In genomic region chr9:137272241-137273094, GRCh38 we compare ENCODE assay signal across 31 cellular contexts. TPM values are rescaled to one million over a fixed set of nuclear protein-coding genes. Genes with fewer than 3 reads are reported as not detected.
DNase-seq lines count a peak whose midpoint lies in the region; ATAC-seq and TF ChIP-seq lines count a peak whose summit lies in the region.
"Had no signal": no experiment of that assay in that cellular context is flagged by ENCODE, and none has a peak within 500 bp of the region (broad histone marks: within the 10 kb centered on the region; RNA-seq: fewer than 3 reads in every experiment).

No MANE protein-coding gene starts in this region.

- H3K27me3 Mint-ChIP-seq in osteocyte (ENCODE audit: unreplicated experiment): no peaks in the 10 kb centered on the region
- no peaks in the 10 kb centered on the region for H3K27me3 Mint-ChIP-seq in mesothelial cell of epicardium (ENCODE audit: low read depth)
- H3K27me3 Mint-ChIP-seq: activated CD4-positive, alpha-beta T cell treated with anti-CD3 and anti-CD28 coated beads, Interleukin-2, amount 10 ng/mL, durations not matched to agents 24 days and 14 days; activated naive CD8-positive, alpha-beta T cell treated with anti-CD3 and anti-CD28 coated beads, Interleukin-2, amount 50 U/mL, for 24 hours; dendritic cell treated with granulocyte-macrophage colony-stimulating factor and Interleukin-4, amounts not matched to agents 40 ng/mL and 50 ng/mL, for 4 days had no signal

- no peak overlapping the region for H3K4me3 ChIP-seq in H7 (ENCODE audit: insufficient read depth, low read depth, low read length)
- H3K4me3 ChIP-seq: left lung had no signal

- DNase-seq in COLO668 (lab: John Stamatoyannopoulos, UW; ENCODE audit: unreplicated experiment): peak; percentile 77
- peak; percentile 67 for DNase-seq in H7
- DNase-seq in osteocyte (ENCODE audit: extremely low spot score, unreplicated experiment): peak; percentile 83
- no peak for DNase-seq in GM20000 (ENCODE audit: low spot score)
- DNase-seq in mesothelial cell of epicardium (ENCODE audit: low spot score in 2 of 2, unreplicated experiment in 2 of 2): no peak
- no peak for DNase-seq in NCI-H82 (lab: John Stamatoyannopoulos, UW)
- DNase-seq: activated CD4-positive, alpha-beta T cell treated with anti-CD3 and anti-CD28 coated beads, Interleukin-2, amount 10 ng/mL, durations not matched to agents 24 days and 14 days; activated effector memory CD4-positive, alpha-beta T cell treated with anti-CD3 and anti-CD28 coated beads, Interleukin-2, amount 50 U/mL, for 16 hours; activated naive CD8-positive, alpha-beta T cell treated with anti-CD3 and anti-CD28 coated beads, Interleukin-2, amount 50 U/mL, for 24 hours; activated T-cell treated with anti-CD3 and anti-CD28 coated beads, Interleukin-2, amount 50 U/mL, for 1 hour; Calu3; caudate nucleus; erythroblast; GOT3; MM.1S; NCI-H1105 treated with DMSO at 0.1 percent for 48 hours; NCI-H2029; NCI-H526 treated with DMSO at 0.1 percent for 48 hours; substantia nigra had no signal

- H3K36me3 Mint-ChIP-seq in osteocyte (ENCODE audit: unreplicated experiment): peaks cover 13% of the 10 kb centered on the region
- peaks cover 12% of the 10 kb centered on the region for H3K36me3 Mint-ChIP-seq in mesothelial cell of epicardium

- no peak overlapping the region for H3K4me3 Mint-ChIP-seq in osteocyte (ENCODE audit: unreplicated experiment)
- H3K4me3 Mint-ChIP-seq in mesothelial cell of epicardium: no peak overlapping the region
- H3K4me3 Mint-ChIP-seq: activated CD4-positive, alpha-beta T cell treated with anti-CD3 and anti-CD28 coated beads, Interleukin-2, amount 10 ng/mL, durations not matched to agents 24 days and 14 days; activated naive CD8-positive, alpha-beta T cell treated with anti-CD3 and anti-CD28 coated beads, Interleukin-2, amount 50 U/mL, for 24 hours; dendritic cell treated with granulocyte-macrophage colony-stimulating factor and Interleukin-4, amounts not matched to agents 40 ng/mL and 50 ng/mL, for 4 days; stimulated activated effector memory CD8-positive, alpha-beta T cell treated with anti-CD3 and anti-CD28 coated beads, Interleukin-12 subunit alpha, Interleukin-12 subunit beta, amount 100 ng/mL, for 72 hours had no signal

- no peak for ATAC-seq in HG03565 (IDR thresholded peaks at IDR 0.05; ENCODE audit: unreplicated experiment)
- ATAC-seq: activated naive CD8-positive, alpha-beta T cell treated with anti-CD3 and anti-CD28 coated beads, Interleukin-2, amount 50 U/mL, for 24 hours; left lung; stimulated activated effector memory CD8-positive, alpha-beta T cell treated with anti-CD3 and anti-CD28 coated beads, Interleukin-12 subunit alpha, Interleukin-12 subunit beta, amount 100 ng/mL, for 72 hours had no signal

- H3K4me1 Mint-ChIP-seq in osteocyte (ENCODE audit: unreplicated experiment): peaks cover 32% of the 10 kb centered on the region
- H3K4me1 Mint-ChIP-seq in mesothelial cell of epicardium: peaks cover 21% of the 10 kb centered on the region

- TF ChIP-seq CTCF in VCaP (conservative IDR thresholded peaks at IDR 0.05): no peak
- TF ChIP-seq CTCF in osteocyte (IDR thresholded peaks at IDR 0.05): no peak
- TF ChIP-seq CTCF in GM20000 (IDR thresholded peaks at IDR 0.05; ENCODE audit: extremely low read depth, missing control alignments): no peak
- TF ChIP-seq CTCF in mesothelial cell of epicardium (IDR thresholded peaks at IDR 0.05; ENCODE audit: unreplicated experiment): no peak

- no peaks in the 10 kb centered on the region for H3K27me3 ChIP-seq in H7 (ENCODE audit: control insufficient read depth, insufficient read depth, low read length)
- H3K27me3 ChIP-seq: left lung, neutrophil had no signal

- H3K27ac Mint-ChIP-seq in osteocyte (ENCODE audit: unreplicated experiment) (no peak overlapping the region), mesothelial cell of epicardium (no peak overlapping the region)
- H3K27ac Mint-ChIP-seq: activated CD4-positive, alpha-beta T cell treated with anti-CD3 and anti-CD28 coated beads, Interleukin-2, amount 10 ng/mL, durations not matched to agents 24 days and 14 days; activated naive CD8-positive, alpha-beta T cell treated with anti-CD3 and anti-CD28 coated beads, Interleukin-2, amount 50 U/mL, for 24 hours; dendritic cell treated with granulocyte-macrophage colony-stimulating factor and Interleukin-4, amounts not matched to agents 40 ng/mL and 50 ng/mL, for 4 days had no signal

- H3K9me3 Mint-ChIP-seq in osteocyte (ENCODE audit: unreplicated experiment) (no peaks in the 10 kb centered on the region), mesothelial cell of epicardium (no peaks in the 10 kb centered on the region)
- H3K9me3 Mint-ChIP-seq: activated CD4-positive, alpha-beta T cell treated with anti-CD3 and anti-CD28 coated beads, Interleukin-2, amount 10 ng/mL, durations not matched to agents 24 days and 14 days; activated naive CD8-positive, alpha-beta T cell treated with anti-CD3 and anti-CD28 coated beads, Interleukin-2, amount 50 U/mL, for 24 hours; dendritic cell treated with granulocyte-macrophage colony-stimulating factor and Interleukin-4, amounts not matched to agents 40 ng/mL and 50 ng/mL, for 4 days; stimulated activated effector memory CD8-positive, alpha-beta T cell treated with anti-CD3 and anti-CD28 coated beads, Interleukin-12 subunit alpha, Interleukin-12 subunit beta, amount 100 ng/mL, for 72 hours had no signal

- peaks cover 18% of the 10 kb centered on the region for H3K36me3 ChIP-seq in H7 (replicated peaks; ENCODE audit: control insufficient read depth, insufficient read depth, low read length)

- peak overlapping the region; percentile 99 for H3K27ac ChIP-seq in VCaP
- H3K27ac ChIP-seq: C4-2B, left lung, neutrophil had no signal

RNA-seq across cellular contexts. Expression of gene TOR4A, which starts 5.1 kb away (rescaled TPM):
- total RNA-seq in H7 (2014; rRNA removed; shearing (Covaris generic)): 21.3 and 23.2 TPM in 2 replicates
- total RNA-seq in osteocyte: 1.2 and 1.9 TPM in 2 replicates
- total RNA-seq in mesothelial cell of epicardium: 5.7 to 6.5 TPM (median 6.5 TPM) in 3 replicates

RNA-seq across cellular contexts. Expression of gene NELFB, which starts 17.3 kb away (rescaled TPM):
- 112 and 121 TPM in 2 replicates for total RNA-seq in H7 (2014; rRNA removed; shearing (Covaris generic))
- total RNA-seq in osteocyte (54.1 and 57.6 TPM in 2 replicates), mesothelial cell of epicardium (51.6 to 54.8 TPM (median 53.3 TPM) in 3 replicates)

RNA-seq across cellular contexts. Expression of gene STPG3, which starts 21.4 kb away (rescaled TPM):
- total RNA-seq in H7 (2014; rRNA removed; shearing (Covaris generic)): not detected in 2 replicates
- total RNA-seq in osteocyte: 0.50 and 0.78 TPM in 2 replicates
- 0.18 to 0.29 TPM in 2 of 3 replicates, not detected in the other for total RNA-seq in mesothelial cell of epicardium
- total RNA-seq: activated CD8-positive, alpha-beta memory T cell treated with anti-CD3 and anti-CD28 coated beads for 36 hours; astrocyte; Calu3; left lung; pulmonary artery endothelial cell; T-helper 2 cell treated with Interferon-gamma antibody and Interleukin-4, amounts not matched to agents 100 ng/mL and 5 ng/mL, for 36 hours; urinary bladder had no signal

RNA-seq across cellular contexts. Expression of gene NRARP, which starts 29.6 kb away (rescaled TPM):
- 27.7 and 34.8 TPM in 2 replicates for total RNA-seq in H7 (2014; rRNA removed; shearing (Covaris generic))
- total RNA-seq in osteocyte (1.8 and 2.1 TPM in 2 replicates), mesothelial cell of epicardium (7.4 to 9.6 TPM (median 9.2 TPM) in 3 replicates)

RNA-seq across cellular contexts. Expression of gene TUBB4B, which starts 31.4 kb away (rescaled TPM):
- 238 and 257 TPM in 2 replicates for total RNA-seq in H7 (2014; rRNA removed; shearing (Covaris generic))
- total RNA-seq in osteocyte: 132 and 136 TPM in 2 replicates
- total RNA-seq in mesothelial cell of epicardium: 146 to 152 TPM (median 148 TPM) in 3 replicates

Comparison
In these comparisons a context has a peak if more than half of its experiments do, and no peak if none do; other contexts are left out.
1. DNase-seq: peak in COLO668 (single experiment), H7 (single experiment) and osteocyte (single experiment); none in GM20000 (single experiment), mesothelial cell of epicardium (0 of 2) and NCI-H82 (single experiment).